1 cellular context compared by ENCODE assay signal in genomic region chr4:40769266-40769665, GRCh38.
TF ChIP-seq lines count a peak whose summit lies in the region.

No MANE protein-coding gene starts in this region.

TF ChIP-seq in GM23338, 12 proteins besides CTCF, POLR2A, EP300 and RAD21 (continued from another document):
- no peak for TF ChIP-seq ZNF462 (CRISPR knock-in tag; IDR thresholded peaks at IDR 0.05)
- TF ChIP-seq JUNB (IDR thresholded peaks at IDR 0.05; ENCODE audit: unreplicated experiment) = no peak
- no peak for TF ChIP-seq CREB1 (CRISPR knock-in tag; IDR thresholded peaks at IDR 0.05; ENCODE audit: low read depth)
- no peak for TF ChIP-seq ETS1 (IDR thresholded peaks at IDR 0.05)
- TF ChIP-seq EZH2phosphoT487 (IDR thresholded peaks at IDR 0.05; ENCODE audit: unreplicated experiment) = no peak
